30 cellular contexts compared by ENCODE assay signal in the genomic region with DNA sequence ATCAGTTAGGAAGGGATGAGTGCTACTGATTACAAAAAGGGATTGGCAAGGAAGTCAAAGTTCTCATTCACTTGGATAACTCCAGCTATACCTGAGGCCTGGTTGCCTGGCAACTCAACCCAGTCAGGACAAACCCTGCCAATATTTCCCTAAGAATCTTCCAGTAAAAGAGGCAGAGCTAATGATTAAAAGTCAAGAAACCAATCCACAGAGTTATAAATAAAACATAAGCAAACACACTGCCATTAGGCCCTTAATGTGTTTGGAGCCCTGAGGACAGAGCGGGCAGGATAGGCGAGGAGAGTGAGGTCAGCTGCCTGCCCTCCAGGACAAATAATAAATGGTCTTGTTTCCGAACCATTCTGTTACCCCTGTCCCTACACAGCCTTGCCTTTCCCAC.
DNase-seq lines count a peak whose midpoint lies in the region; FAIRE-seq and TF ChIP-seq lines count a peak whose summit lies in the region.
"Had no signal": no experiment of that assay in that cellular context is flagged by ENCODE, and none has a peak within 500 bp of the region (broad histone marks: within the 10 kb centered on the region; RNA-seq: fewer than 3 reads in every experiment).

No MANE protein-coding gene starts in this region.

- in situ Hi-C loops in brain microvascular endothelial cell (cut with HindIII; ENCODE audit: low pct_ligation_motif_present, low sequenced_read_pairs) = no loop called here

- intact Hi-C loops in kidney (cut with DNase I) = no loop called here

- no peaks in the 10 kb centered on the region for H3K4me1 Mint-ChIP-seq in nephron
- H3K4me1 Mint-ChIP-seq: activated CD8-positive, alpha-beta memory T cell treated with anti-CD3 and anti-CD28 coated beads, Interleukin-2, amount 10 ng/mL, durations not matched to agents 7 days and 5 days; activated naive CD8-positive, alpha-beta T cell treated with anti-CD3 and anti-CD28 coated beads, Interleukin-2, amount 50 U/mL, for 24 hours; naive thymus-derived CD4-positive, alpha-beta T cell; stimulated activated memory B cell treated with anti-CD40 and anti-IgM and Interleukin-4, amounts not matched to agents 10 μg/mL and 1 μg/mL and 100 μg/mL, for 72 hours; T-helper 17 cell had no signal

- H3K27ac ChIP-seq in kidney (ENCODE audit: low read depth in 2 of 2, low read length in 2 of 2) (peak overlapping the region; percentile 12 to 67), brain microvascular endothelial cell (no peak overlapping the region)
- H3K27ac ChIP-seq: C4-2B, gastrocnemius medialis, upper lobe of left lung had no signal

- peak; percentile 45 for DNase-seq in NCI-H748 (lab: John Stamatoyannopoulos, UW; ENCODE audit: unreplicated experiment)
- no peak for DNase-seq in NCI-H748 treated with DMSO at 0.1 percent for 48 hours (lab: John Stamatoyannopoulos, UW)
- peak; percentile 78 for DNase-seq in kidney
- no peak for DNase-seq in brain microvascular endothelial cell
- DNase-seq in NCI-H1436 treated with DMSO at 0.1 percent for 48 hours (lab: John Stamatoyannopoulos, UW) = no peak
- no peak for DNase-seq in cerebellum (ENCODE audit: low spot score)
- no peak for DNase-seq in NCI-H2171 (lab: John Stamatoyannopoulos, UW)
- DNase-seq: activated CD8-positive, alpha-beta memory T cell treated with anti-CD3 and anti-CD28 coated beads, Interleukin-2, amount 10 ng/mL, durations not matched to agents 7 days and 5 days; activated gamma-delta T cell treated with Interleukin-2 at 50 U/mL for 16 hours; activated naive CD8-positive, alpha-beta T cell treated with anti-CD3 and anti-CD28 coated beads, Interleukin-2, amount 50 U/mL, for 24 hours; activated T-cell treated with anti-CD3 and anti-CD28 coated beads, Interleukin-2, amount 50 U/mL, for 48 hours; COR-L47; DND-41; gastrocnemius medialis; GF-D8; hippocampal formation; left ventricle myocardium superior; naive thymus-derived CD4-positive, alpha-beta T cell; NCI-H1092 treated with DMSO at 0.1 percent for 48 hours; NCI-H187; NCI-H510A treated with DMSO at 0.1 percent for 48 hours; nucleus accumbens; Right ventricle myocardium superior; substantia nigra; T-helper 17 cell had no signal

- H3K4me1 ChIP-seq in kidney (ENCODE audit: control insufficient read depth in 1 of 2, insufficient read depth in 1 of 2, low read depth in 1 of 2, low read length in 2 of 2) = peaks cover 4 to 11% of the 10 kb centered on the region in 2 donors
- H3K4me1 ChIP-seq: gastrocnemius medialis had no signal

- H3K36me3 ChIP-seq in kidney (ENCODE audit: control insufficient read depth in 1 of 2, insufficient read depth in 2 of 2, low read length in 2 of 2) = no peaks in the 10 kb centered on the region
- no peaks in the 10 kb centered on the region for H3K36me3 ChIP-seq in brain microvascular endothelial cell (replicated peaks)
- H3K36me3 ChIP-seq: gastrocnemius medialis, upper lobe of left lung had no signal

- no peak for TF ChIP-seq CTCF in kidney (IDR thresholded peaks at IDR 0.05; ENCODE audit: borderline replicate concordance, extremely low read depth, insufficient read depth)
- TF ChIP-seq CTCF in nephron (IDR thresholded peaks at IDR 0.05; ENCODE audit: unreplicated experiment in 3 of 3) = no peak
- no peak for TF ChIP-seq CTCF in brain microvascular endothelial cell (IDR thresholded peaks at IDR 0.05; ENCODE audit: low read depth, low read length, missing control alignments)

- H3K27ac Mint-ChIP-seq in nephron = peak overlapping the region; percentile 15 to 84 (median 54)
- H3K27ac Mint-ChIP-seq: activated CD8-positive, alpha-beta memory T cell treated with anti-CD3 and anti-CD28 coated beads, Interleukin-2, amount 10 ng/mL, durations not matched to agents 7 days and 5 days; activated naive CD8-positive, alpha-beta T cell treated with anti-CD3 and anti-CD28 coated beads, Interleukin-2, amount 50 U/mL, for 24 hours; naive thymus-derived CD4-positive, alpha-beta T cell; stimulated activated memory B cell treated with anti-CD40 and anti-IgM and Interleukin-4, amounts not matched to agents 10 μg/mL and 1 μg/mL and 100 μg/mL, for 72 hours; T-helper 17 cell had no signal

- H3K9me3 ChIP-seq in kidney (ENCODE audit: control insufficient read depth in 1 of 2, low read length in 2 of 2) = peaks cover 0 to 3% of the 10 kb centered on the region in 2 donors
- H3K9me3 ChIP-seq: gastrocnemius medialis, upper lobe of left lung had no signal

- peaks cover 24% of the 10 kb centered on the region for H3K9me3 Mint-ChIP-seq in nephron

- H3K27me3 ChIP-seq in brain microvascular endothelial cell (replicated peaks) = no peaks in the 10 kb centered on the region
- H3K27me3 ChIP-seq: gastrocnemius medialis, upper lobe of left lung had no signal

- peak; percentile 94 for FAIRE-seq in kidney (lab: Jason Lieb, UNC)
- FAIRE-seq: TTC549 had no signal

- no peak overlapping the region for H3K4me3 ChIP-seq in kidney (ENCODE audit: low read length in 2 of 2)
- H3K4me3 ChIP-seq in brain microvascular endothelial cell (ENCODE audit: low read depth, low read length) = no peak overlapping the region
- H3K4me3 ChIP-seq: gastrocnemius medialis, upper lobe of left lung had no signal

- H3K4me3 Mint-ChIP-seq in nephron = no peak overlapping the region
- H3K4me3 Mint-ChIP-seq: activated CD8-positive, alpha-beta memory T cell treated with anti-CD3 and anti-CD28 coated beads, Interleukin-2, amount 10 ng/mL, durations not matched to agents 7 days and 5 days; activated naive CD8-positive, alpha-beta T cell treated with anti-CD3 and anti-CD28 coated beads, Interleukin-2, amount 50 U/mL, for 24 hours; naive thymus-derived CD4-positive, alpha-beta T cell; stimulated activated memory B cell treated with anti-CD40 and anti-IgM and Interleukin-4, amounts not matched to agents 10 μg/mL and 1 μg/mL and 100 μg/mL, for 72 hours; T-helper 17 cell had no signal

- H3K36me3 Mint-ChIP-seq in nephron (ENCODE audit: low read depth) = no peaks in the 10 kb centered on the region
- H3K36me3 Mint-ChIP-seq: activated CD8-positive, alpha-beta memory T cell treated with anti-CD3 and anti-CD28 coated beads, Interleukin-2, amount 10 ng/mL, durations not matched to agents 7 days and 5 days; stimulated activated memory B cell treated with anti-CD40 and anti-IgM and Interleukin-4, amounts not matched to agents 10 μg/mL and 1 μg/mL and 100 μg/mL, for 72 hours had no signal

- H3K9ac ChIP-seq in kidney (ENCODE audit: low read length in 2 of 2) = no peak overlapping the region

- no peaks in the 10 kb centered on the region for H3K27me3 Mint-ChIP-seq in nephron (ENCODE audit: low read depth)

Comparison
In these comparisons a context has a peak if more than half of its experiments do, and no peak if none do; other contexts are left out.
1. DNase-seq: peak in NCI-H748 (single experiment) and kidney (single experiment); none in NCI-H748 treated with DMSO at 0.1 percent for 48 hours (single experiment), brain microvascular endothelial cell (single experiment), NCI-H1436 treated with DMSO at 0.1 percent for 48 hours (single experiment), cerebellum (single experiment) and NCI-H2171 (single experiment).